Comparison of ENCODE assay signal across 16 cellular contexts in genomic region chr7:84187813-84188212, GRCh38. TPM values are rescaled to one million over a fixed set of nuclear protein-coding genes. Genes with fewer than 3 reads are reported as not detected.
DNase-seq lines count a peak whose midpoint lies in the region; ATAC-seq and TF ChIP-seq lines count a peak whose summit lies in the region.
"Had no signal": no experiment of that assay in that cellular context is flagged by ENCODE, and none has a peak within 500 bp of the region (broad histone marks: within the 10 kb centered on the region; RNA-seq: fewer than 3 reads in every experiment).

No MANE protein-coding gene starts in this region.

- POLR2A ChIA-PET in activated CD4-positive, alpha-beta T cell treated with anti-CD3 and anti-CD28 coated beads for 36 hours (lab: Charles Lee) = no interaction called here
- POLR2A ChIA-PET in naive thymus-derived CD4-positive, alpha-beta T cell (lab: Charles Lee) = no interaction called here

- H3K27me3 ChIP-seq in naive thymus-derived CD4-positive, alpha-beta T cell (ENCODE audit: control insufficient read depth in 2 of 2, insufficient read depth in 2 of 2, low read length in 2 of 2) = no peaks in the 10 kb centered on the region
- H3K27me3 ChIP-seq: tibial artery had no signal

- H3K27me3 Mint-ChIP-seq in activated CD4-positive, alpha-beta T cell treated with anti-CD3 and anti-CD28 coated beads for 36 hours = no peaks in the 10 kb centered on the region
- peaks cover 0 to 8% (median 0%) of the 10 kb centered on the region in 5 donors for H3K27me3 Mint-ChIP-seq in naive thymus-derived CD4-positive, alpha-beta T cell

- CTCF ChIA-PET in activated CD4-positive, alpha-beta T cell treated with anti-CD3 and anti-CD28 coated beads for 36 hours (lab: Charles Lee) = no interaction called here
- CTCF ChIA-PET in naive thymus-derived CD4-positive, alpha-beta T cell (lab: Charles Lee) = interaction anchor here (0.6 to 0.7 kb wide), 2 partner anchors 116 to 220 kb away, joined by 3 to 4 read pairs; no protein-coding TSS in a partner anchor

- H3K4me3 Mint-ChIP-seq in activated CD4-positive, alpha-beta T cell treated with anti-CD3 and anti-CD28 coated beads for 36 hours = no peak overlapping the region
- no peak overlapping the region for H3K4me3 Mint-ChIP-seq in stimulated activated effector memory CD8-positive, alpha-beta T cell treated with anti-CD3 and anti-CD28 coated beads, Interleukin-12 subunit alpha, Interleukin-12 subunit beta, amount 100 ng/mL, for 72 hours
- no peak overlapping the region for H3K4me3 Mint-ChIP-seq in naive thymus-derived CD4-positive, alpha-beta T cell
- H3K4me3 Mint-ChIP-seq: activated naive CD4-positive, alpha-beta T cell treated with anti-CD3 and anti-CD28 coated beads for 36 hours; neural crest cell had no signal

- ATAC-seq in activated CD4-positive, alpha-beta T cell treated with anti-CD3 and anti-CD28 coated beads for 36 hours = peak; percentile 84
- ATAC-seq in stimulated activated effector memory CD8-positive, alpha-beta T cell treated with anti-CD3 and anti-CD28 coated beads, Interleukin-12 subunit alpha, Interleukin-12 subunit beta, amount 100 ng/mL, for 72 hours = peak; percentile 39
- no peak for ATAC-seq in GM18867 (IDR thresholded peaks at IDR 0.05; ENCODE audit: unreplicated experiment)
- ATAC-seq in naive thymus-derived CD4-positive, alpha-beta T cell = no peak
- ATAC-seq: left cardiac atrium had no signal

- H3K36me3 ChIP-seq in naive thymus-derived CD4-positive, alpha-beta T cell (ENCODE audit: control insufficient read depth in 2 of 3, insufficient read depth in 3 of 3, low read length in 3 of 3) = no peaks in the 10 kb centered on the region
- H3K36me3 ChIP-seq: tibial artery had no signal

- H3K9me3 Mint-ChIP-seq in activated CD4-positive, alpha-beta T cell treated with anti-CD3 and anti-CD28 coated beads for 36 hours (ENCODE audit: low read depth) = no peaks in the 10 kb centered on the region
- H3K9me3 Mint-ChIP-seq in stimulated activated effector memory CD8-positive, alpha-beta T cell treated with anti-CD3 and anti-CD28 coated beads, Interleukin-12 subunit alpha, Interleukin-12 subunit beta, amount 100 ng/mL, for 72 hours = peaks cover 11% of the 10 kb centered on the region
- H3K9me3 Mint-ChIP-seq in naive thymus-derived CD4-positive, alpha-beta T cell = no peaks in the 10 kb centered on the region
- H3K9me3 Mint-ChIP-seq: activated naive CD4-positive, alpha-beta T cell treated with anti-CD3 and anti-CD28 coated beads for 36 hours; neural crest cell had no signal

- no peak for DNase-seq in activated CD4-positive, alpha-beta T cell treated with anti-CD3 and anti-CD28 coated beads for 36 hours
- DNase-seq in activated CD4-positive, alpha-beta T cell treated with anti-CD3 and anti-CD28 coated beads, Interleukin-2, amount 50 U/mL, for 1 hour = no peak
- DNase-seq in RPMI7951 (ENCODE audit: low read depth) = peak; percentile 14
- peak; percentile 53 for DNase-seq in fibroblast of mammary gland (ENCODE audit: low read depth)
- no peak for DNase-seq in stimulated activated effector memory CD8-positive, alpha-beta T cell treated with anti-CD3 and anti-CD28 coated beads, Interleukin-12 subunit alpha, Interleukin-12 subunit beta, amount 100 ng/mL, for 72 hours (ENCODE audit: low spot score in 2 of 2)
- DNase-seq in foreskin melanocyte = no peak
- no peak for DNase-seq in naive thymus-derived CD4-positive, alpha-beta T cell
- DNase-seq: 8988T; activated naive CD4-positive, alpha-beta T cell treated with anti-CD3 and anti-CD28 coated beads for 36 hours; COR-L47; left cardiac atrium; tibial artery had no signal

- no peak overlapping the region for H3K27ac ChIP-seq in naive thymus-derived CD4-positive, alpha-beta T cell (ENCODE audit: low read depth, low read length)
- H3K27ac ChIP-seq: coronary artery, skin epidermis, tibial artery had no signal

- H3K4me1 ChIP-seq in naive thymus-derived CD4-positive, alpha-beta T cell (ENCODE audit: control insufficient read depth in 2 of 2, insufficient read depth in 2 of 2, low read length in 2 of 2) = no peaks in the 10 kb centered on the region
- H3K4me1 ChIP-seq: tibial artery had no signal

- intact Hi-C loops in activated CD4-positive, alpha-beta T cell treated with anti-CD3 and anti-CD28 coated beads for 36 hours (cut with DNase I, micrococcal nuclease) = loop anchor here (5.0 kb wide), 1 partner anchor 211 kb away; no protein-coding TSS in a partner anchor
- intact Hi-C loops in naive thymus-derived CD4-positive, alpha-beta T cell (cut with micrococcal nuclease) = loop anchor here (1.0 to 2.0 kb wide), 6 partner anchors 7 to 835 kb away; no protein-coding TSS in a partner anchor

- H3K36me3 Mint-ChIP-seq in activated CD4-positive, alpha-beta T cell treated with anti-CD3 and anti-CD28 coated beads for 36 hours (ENCODE audit: low read depth) = no peaks in the 10 kb centered on the region
- H3K36me3 Mint-ChIP-seq in stimulated activated effector memory CD8-positive, alpha-beta T cell treated with anti-CD3 and anti-CD28 coated beads, Interleukin-12 subunit alpha, Interleukin-12 subunit beta, amount 100 ng/mL, for 72 hours = no peaks in the 10 kb centered on the region
- H3K36me3 Mint-ChIP-seq in naive thymus-derived CD4-positive, alpha-beta T cell = no peaks in the 10 kb centered on the region

- no peak for TF ChIP-seq CTCF in fibroblast of mammary gland (conservative IDR thresholded peaks at IDR 0.05; ENCODE audit: control insufficient read depth, insufficient read depth, low read depth, low read length)

- H3K27ac Mint-ChIP-seq in activated CD4-positive, alpha-beta T cell treated with anti-CD3 and anti-CD28 coated beads for 36 hours = no peak overlapping the region
- no peak overlapping the region for H3K27ac Mint-ChIP-seq in stimulated activated effector memory CD8-positive, alpha-beta T cell treated with anti-CD3 and anti-CD28 coated beads, Interleukin-12 subunit alpha, Interleukin-12 subunit beta, amount 100 ng/mL, for 72 hours
- H3K27ac Mint-ChIP-seq in naive thymus-derived CD4-positive, alpha-beta T cell = peak overlapping the region in 2 of 9 donors; percentile 52 to 57
- H3K27ac Mint-ChIP-seq: activated naive CD4-positive, alpha-beta T cell treated with anti-CD3 and anti-CD28 coated beads for 36 hours had no signal

- no peaks in the 10 kb centered on the region for H3K9me3 ChIP-seq in naive thymus-derived CD4-positive, alpha-beta T cell (ENCODE audit: control insufficient read depth in 2 of 3, low read length in 3 of 3)
- H3K9me3 ChIP-seq: tibial artery had no signal

- no peak overlapping the region for H3K4me3 ChIP-seq in fibroblast of mammary gland (ENCODE audit: control insufficient read depth, low read depth, low read length)
- no peak overlapping the region for H3K4me3 ChIP-seq in naive thymus-derived CD4-positive, alpha-beta T cell (ENCODE audit: low read length)
- H3K4me3 ChIP-seq: coronary artery, skin epidermis, tibial artery had no signal

- H3K4me1 Mint-ChIP-seq in activated CD4-positive, alpha-beta T cell treated with anti-CD3 and anti-CD28 coated beads for 36 hours = peaks cover 21% of the 10 kb centered on the region
- H3K4me1 Mint-ChIP-seq in stimulated activated effector memory CD8-positive, alpha-beta T cell treated with anti-CD3 and anti-CD28 coated beads, Interleukin-12 subunit alpha, Interleukin-12 subunit beta, amount 100 ng/mL, for 72 hours = no peaks in the 10 kb centered on the region
- peaks cover 0 to 43% (median 24%) of the 10 kb centered on the region in 7 donors for H3K4me1 Mint-ChIP-seq in naive thymus-derived CD4-positive, alpha-beta T cell

RNA-seq across cellular contexts. Expression of gene SEMA3A, which starts 6.8 kb away (rescaled TPM):
- 1 to 10 TPM; 1.4 to 1.6 TPM for total RNA-seq in activated CD4-positive, alpha-beta T cell treated with anti-CD3 and anti-CD28 coated beads for 36 hours
- 4.0 and 4.3 TPM in 2 replicates for total RNA-seq in RPMI7951 (2014; rRNA removed; shearing (Covaris generic))
- 1 to 10 TPM in 4 of 5 experiments, under 1 TPM in 1; 0.29 to 3.0 (median 1.6) TPM for total RNA-seq in naive thymus-derived CD4-positive, alpha-beta T cell
- polyA plus RNA-seq in naive thymus-derived CD4-positive, alpha-beta T cell = under 1 TPM; 0.37 to 0.67 TPM

Comparison
In these comparisons a context has a peak if more than half of its experiments do, and no peak if none do; other contexts are left out.
1. ATAC-seq: peak in activated CD4-positive, alpha-beta T cell treated with anti-CD3 and anti-CD28 coated beads for 36 hours (single experiment) and stimulated activated effector memory CD8-positive, alpha-beta T cell treated with anti-CD3 and anti-CD28 coated beads, Interleukin-12 subunit alpha, Interleukin-12 subunit beta, amount 100 ng/mL, for 72 hours (single experiment); none in GM18867 (single experiment) and naive thymus-derived CD4-positive, alpha-beta T cell (single experiment).
2. DNase-seq: peak in RPMI7951 (single experiment) and fibroblast of mammary gland (single experiment); none in activated CD4-positive, alpha-beta T cell treated with anti-CD3 and anti-CD28 coated beads for 36 hours (single experiment), activated CD4-positive, alpha-beta T cell treated with anti-CD3 and anti-CD28 coated beads, Interleukin-2, amount 50 U/mL, for 1 hour (single experiment), stimulated activated effector memory CD8-positive, alpha-beta T cell treated with anti-CD3 and anti-CD28 coated beads, Interleukin-12 subunit alpha, Interleukin-12 subunit beta, amount 100 ng/mL, for 72 hours (0 of 2), foreskin melanocyte (single experiment) and naive thymus-derived CD4-positive, alpha-beta T cell (0 of 9).